ENCODE assay signal across 8 cellular contexts in the genomic region with DNA sequence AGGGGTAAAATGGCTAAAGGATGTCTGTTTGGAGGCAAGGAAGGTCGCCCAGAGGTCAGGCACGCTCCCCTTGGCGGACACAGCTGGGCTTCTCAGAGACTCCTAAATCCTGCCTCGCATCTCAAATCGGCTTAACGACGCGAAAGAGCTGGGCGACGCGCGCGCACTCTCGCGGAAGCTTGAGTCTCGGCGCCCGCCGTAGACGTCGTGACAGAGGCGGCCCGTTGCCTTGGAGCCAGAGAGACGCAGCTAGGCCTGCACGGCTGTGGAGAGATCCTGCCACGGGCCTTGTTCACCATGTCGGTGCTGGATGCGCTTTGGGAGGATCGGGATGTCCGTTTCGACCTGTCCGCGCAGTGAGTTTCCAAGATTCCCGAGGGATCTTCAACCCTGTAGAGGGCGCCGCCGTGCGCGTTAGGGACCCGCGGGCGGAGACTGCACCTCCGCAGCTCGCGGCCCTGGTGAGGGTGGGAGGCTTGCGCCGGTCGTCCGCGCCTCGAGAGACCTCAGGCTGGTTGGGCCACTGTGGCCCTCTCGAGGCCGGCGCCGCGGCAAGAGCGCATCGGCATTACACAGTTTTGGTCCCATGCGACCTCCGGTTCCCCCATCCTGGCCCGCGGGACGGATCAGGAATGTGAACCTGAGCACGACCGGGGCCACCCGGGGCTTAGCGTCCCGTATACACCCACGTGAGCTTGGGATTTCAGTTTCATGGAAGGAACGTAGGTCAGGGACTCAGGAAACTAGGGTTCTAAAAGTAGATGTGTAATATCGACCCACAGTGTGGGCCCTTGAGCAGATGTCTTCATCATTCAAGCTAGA. TPM values are rescaled to one million over a fixed set of nuclear protein-coding genes. Genes with fewer than 3 reads are reported as not detected.
A peak's percentile ranks its signal among the peaks of the same experiment; 100 is the strongest.
DNase-seq lines count a peak whose midpoint lies in the region; ATAC-seq and TF ChIP-seq lines count a peak whose summit lies in the region.

A gene (plus strand): TSS at position 238 of the 822 bp plus-strand sequence. CDS start 60 bp downstream, at position 298.

- CTCF ChIA-PET in CD8-positive, alpha-beta memory T cell (lab: Charles Lee), result interaction anchor here (0.7 to 2.2 kb wide), 6 partner anchors 10 to 105 kb away, joined by 3 to 12 read pairs (median 4); a partner anchor contains a TSS

- POLR2A ChIA-PET in CD8-positive, alpha-beta memory T cell (lab: Charles Lee), result interaction anchor here (0.5 to 1.6 kb wide), 4 partner anchors 10 to 116 kb away, joined by 3 to 6 read pairs (median 4); no protein-coding TSS in a partner anchor

- H3K4me2 ChIP-seq in OCI-LY3 (ENCODE audit: low read length), result peak within 1 kb of the TSS; percentile 61

- WGBS in esophagus squamous epithelium, 2 donors, result 0% methylated on average over 1 to 4 of the region's 71 CpGs

- peaks cover 0 to 19% (median 0%) of the 10 kb centered on the region in 3 donors for H3K36me3 Mint-ChIP-seq in CD8-positive, alpha-beta memory T cell
- peaks cover 11% of the 10 kb centered on the region for H3K36me3 Mint-ChIP-seq in activated T-cell treated with anti-CD3 and anti-CD28 coated beads, Interleukin-2, amount 50 U/mL, for 24 hours (ENCODE audit: low read depth)

- peaks cover 12 to 27% (median 24%) of the 10 kb centered on the region in 3 donors for H3K4me1 Mint-ChIP-seq in CD8-positive, alpha-beta memory T cell
- H3K4me1 Mint-ChIP-seq in activated T-cell treated with anti-CD3 and anti-CD28 coated beads, Interleukin-2, amount 50 U/mL, for 24 hours (ENCODE audit: low read depth), result peaks cover 15% of the 10 kb centered on the region

- intact Hi-C loops in esophagus squamous epithelium (cut with DNase I), result no loop called here

- no peaks in the 10 kb centered on the region for H3K27me3 Mint-ChIP-seq in CD8-positive, alpha-beta memory T cell
- H3K27me3 Mint-ChIP-seq in activated T-cell treated with anti-CD3 and anti-CD28 coated beads, Interleukin-2, amount 50 U/mL, for 24 hours, result no peaks in the 10 kb centered on the region

- no peaks in the 10 kb centered on the region for H3K4me1 ChIP-seq in CD8-positive, alpha-beta memory T cell (ENCODE audit: insufficient read depth, low read length)
- H3K4me1 ChIP-seq in OCI-LY3 (ENCODE audit: low read length) (peaks cover 8% of the 10 kb centered on the region), esophagus squamous epithelium (peaks cover 8 to 15% (median 10%) of the 10 kb centered on the region in 3 donors), muscle layer of duodenum (ENCODE audit: control insufficient read depth in 1 of 2, insufficient read depth in 2 of 2, low read length in 2 of 2) (peaks cover 0 to 11% of the 10 kb centered on the region in 2 donors)

- TF ChIP-seq CTCF in OCI-LY3 (IDR thresholded peaks at IDR 0.05; ENCODE audit: low read depth, low read length) (peak; percentile 55), esophagus squamous epithelium (IDR thresholded peaks at IDR 0.05) (peak; percentile 12 to 50 (median 32))

- H3K4me3 Mint-ChIP-seq in CD8-positive, alpha-beta memory T cell, result peak within 1 kb of the TSS; percentile 81 to 95 (median 93)
- peak within 1 kb of the TSS; percentile 88 for H3K4me3 Mint-ChIP-seq in activated T-cell treated with anti-CD3 and anti-CD28 coated beads, Interleukin-2, amount 50 U/mL, for 24 hours

- no peaks in the 10 kb centered on the region for H4K20me1 ChIP-seq in OCI-LY3 (ENCODE audit: insufficient read depth, low read length)

- H3K36me3 ChIP-seq in CD8-positive, alpha-beta memory T cell (ENCODE audit: insufficient read depth, low read length), result no peaks in the 10 kb centered on the region
- H3K36me3 ChIP-seq in OCI-LY3 (replicated peaks; ENCODE audit: low read depth, low read length), result no peaks in the 10 kb centered on the region
- peaks cover 0 to 24% (median 0%) of the 10 kb centered on the region in 3 donors for H3K36me3 ChIP-seq in esophagus squamous epithelium
- peaks cover 5 to 27% of the 10 kb centered on the region in 2 donors for H3K36me3 ChIP-seq in muscle layer of duodenum (ENCODE audit: control insufficient read depth in 1 of 2, insufficient read depth in 2 of 2, low read length in 2 of 2)

- H2AFZ ChIP-seq in OCI-LY3 (ENCODE audit: low read depth, low read length), result peak within 1 kb of the TSS; percentile 66

- peak within 1 kb of the TSS in 7 of 8 donors; percentile 27 to 87 (median 80) for H3K27ac Mint-ChIP-seq in CD8-positive, alpha-beta memory T cell
- H3K27ac Mint-ChIP-seq in activated T-cell treated with anti-CD3 and anti-CD28 coated beads, Interleukin-2, amount 50 U/mL, for 24 hours, result peak within 1 kb of the TSS; percentile 77

- H3K27me3 ChIP-seq in CD8-positive, alpha-beta memory T cell (ENCODE audit: insufficient read depth, low read length, poor library complexity, severe bottlenecking), result no peaks in the 10 kb centered on the region
- H3K27me3 ChIP-seq in OCI-LY3 (ENCODE audit: low read depth, low read length) (no peaks in the 10 kb centered on the region), esophagus squamous epithelium (no peaks in the 10 kb centered on the region), muscle layer of duodenum (ENCODE audit: low read depth, low read length) (no peaks in the 10 kb centered on the region)

- peak; percentile 96 for ATAC-seq in GM19467 (IDR thresholded peaks at IDR 0.05; ENCODE audit: unreplicated experiment)

- no peak for TF ChIP-seq POLR2A in esophagus squamous epithelium (IDR thresholded peaks at IDR 0.05)

- peak; percentile 34 to 79 (median 61) for DNase-seq in CD8-positive, alpha-beta memory T cell
- DNase-seq in HS-27A (ENCODE audit: low read depth) (peak; percentile 50), esophagus squamous epithelium (lab: John Stamatoyannopoulos, UW) (peak; percentile 11)
- peak; percentile 85 for DNase-seq in activated T-cell treated with anti-CD3 and anti-CD28 coated beads, Interleukin-2, amount 50 U/mL, for 24 hours
- peak; percentile 57 for DNase-seq in stimulated activated CD8-positive, alpha-beta memory T cell treated with anti-CD3 and anti-CD28 coated beads, Interleukin-7, amount 100 ng/mL, for 24 hours (ENCODE audit: low read depth)

- no peaks in the 10 kb centered on the region for H3K79me2 ChIP-seq in OCI-LY3 (ENCODE audit: low read length)

- peak within 1 kb of the TSS; percentile 75 for H3K4me3 ChIP-seq in CD8-positive, alpha-beta memory T cell (ENCODE audit: low read length)
- peak within 1 kb of the TSS; percentile 81 for H3K4me3 ChIP-seq in OCI-LY3 (ENCODE audit: low read length)
- H3K4me3 ChIP-seq in esophagus squamous epithelium, result peak within 1 kb of the TSS; percentile 64 to 92 (median 83)
- peak within 1 kb of the TSS; percentile 74 to 85 for H3K4me3 ChIP-seq in muscle layer of duodenum (ENCODE audit: low read depth in 1 of 2, low read length in 2 of 2)

- peak within 1 kb of the TSS; percentile 66 for H3K9ac ChIP-seq in OCI-LY3 (ENCODE audit: low read length)

- no peaks in the 10 kb centered on the region for H3K9me3 Mint-ChIP-seq in CD8-positive, alpha-beta memory T cell
- no peaks in the 10 kb centered on the region for H3K9me3 Mint-ChIP-seq in activated T-cell treated with anti-CD3 and anti-CD28 coated beads, Interleukin-2, amount 50 U/mL, for 24 hours

- H3K9me3 ChIP-seq in CD8-positive, alpha-beta memory T cell (ENCODE audit: low read length), result no peaks in the 10 kb centered on the region
- H3K9me3 ChIP-seq in OCI-LY3 (ENCODE audit: insufficient read depth, low read length) (no peaks in the 10 kb centered on the region), esophagus squamous epithelium (no peaks in the 10 kb centered on the region), muscle layer of duodenum (ENCODE audit: control insufficient read depth in 1 of 2, low read length in 2 of 2) (no peaks in the 10 kb centered on the region)

- peak within 1 kb of the TSS; percentile 43 for H3K27ac ChIP-seq in CD8-positive, alpha-beta memory T cell (ENCODE audit: low read depth, low read length)
- H3K27ac ChIP-seq in OCI-LY3 (ENCODE audit: low read length) (no peak within 1 kb of the TSS), esophagus squamous epithelium (peak within 1 kb of the TSS; percentile 65 to 83 (median 80)), muscle layer of duodenum (ENCODE audit: low read length) (peak within 1 kb of the TSS; percentile 53)

RNA-seq across cellular contexts. Expression of the gene that starts here (rescaled TPM):
- total RNA-seq in CD8-positive, alpha-beta memory T cell, result 1 to 10 TPM; 3.8 to 4.8 TPM
- 0.94 TPM for polyA plus RNA-seq in CD8-positive, alpha-beta memory T cell
- total RNA-seq in esophagus squamous epithelium, result 1 to 10 TPM; 1.4 to 7.1 (median 2.6) TPM

Comparison
In these comparisons a context has a peak if more than half of its experiments do, and no peak if none do; other contexts are left out.
1. DNase-seq: peak in every context shown above with its lines; median percentile 85 in activated T-cell treated with anti-CD3 and anti-CD28 coated beads, Interleukin-2, amount 50 U/mL, for 24 hours; 61 in CD8-positive, alpha-beta memory T cell; 57 in stimulated activated CD8-positive, alpha-beta memory T cell treated with anti-CD3 and anti-CD28 coated beads, Interleukin-7, amount 100 ng/mL, for 24 hours; 50 in HS-27A; 11 in esophagus squamous epithelium.